16 cellular contexts compared by ENCODE assay signal in genomic region chr5:151673421-151673820, GRCh38. TPM values are rescaled to one million over a fixed set of nuclear protein-coding genes. Genes with fewer than 3 reads are reported as not detected.
DNase-seq lines count a peak whose midpoint lies in the region; ATAC-seq and TF ChIP-seq lines count a peak whose summit lies in the region.
"Had no signal": no experiment of that assay in that cellular context is flagged by ENCODE, and none has a peak within 500 bp of the region (broad histone marks: within the 10 kb centered on the region; RNA-seq: fewer than 3 reads in every experiment).

No MANE protein-coding gene starts in this region.

- H2AFZ ChIP-seq in fibroblast of lung (ENCODE audit: low read length), result no peak overlapping the region

- H3K27me3 ChIP-seq in left ventricle myocardium inferior (ENCODE audit: low read depth), result no peaks in the 10 kb centered on the region
- no peaks in the 10 kb centered on the region for H3K27me3 ChIP-seq in fibroblast of lung (ENCODE audit: control insufficient read depth, insufficient read depth, low read length)
- H3K27me3 ChIP-seq in gastrocnemius medialis, result no peaks in the 10 kb centered on the region
- no peaks in the 10 kb centered on the region for H3K27me3 ChIP-seq in uterus
- H3K27me3 ChIP-seq in body of pancreas, result no peaks in the 10 kb centered on the region

- H3K79me2 ChIP-seq in fibroblast of lung (ENCODE audit: control insufficient read depth, insufficient read depth, low read length), result peaks cover 89% of the 10 kb centered on the region

- H4K20me1 ChIP-seq in fibroblast of lung (ENCODE audit: control insufficient read depth, extremely low read depth, insufficient read depth, low read length), result no peaks in the 10 kb centered on the region

- no peak overlapping the region for H3K4me2 ChIP-seq in fibroblast of lung (ENCODE audit: extremely low read depth, insufficient read depth, low read length)
- H3K4me2 ChIP-seq: A549 had no signal

- no peak overlapping the region for H3K4me3 Mint-ChIP-seq in nephron progenitor cell
- H3K4me3 Mint-ChIP-seq: activated CD4-positive, alpha-beta memory T cell treated with anti-CD3 and anti-CD28 coated beads for 36 hours; activated T-cell treated with anti-CD3 and anti-CD28 coated beads, Interleukin-2, amount 50 U/mL, for 24 hours; CD4-positive, CD25-positive, alpha-beta regulatory T cell had no signal

- TF ChIP-seq POLR2A in gastrocnemius medialis (IDR thresholded peaks at IDR 0.05), result no peak
- TF ChIP-seq POLR2A in uterus (IDR thresholded peaks at IDR 0.05), result no peak
- TF ChIP-seq POLR2A in body of pancreas (IDR thresholded peaks at IDR 0.05), result no peak

- in situ Hi-C loops in gastrocnemius medialis (cut with MboI; ENCODE audit: low sequenced_read_pairs in 4 of 4), result no loop called here

- TF ChIP-seq CTCF in left ventricle myocardium inferior (IDR thresholded peaks at IDR 0.05; ENCODE audit: borderline replicate concordance), result no peak
- no peak for TF ChIP-seq CTCF in fibroblast of lung (conservative IDR thresholded peaks at IDR 0.05 in 1 of 2, IDR thresholded peaks at IDR 0.05 in 1 of 2; ENCODE audit: low read depth in 1 of 2, low read length in 2 of 2)
- TF ChIP-seq CTCF in gastrocnemius medialis (IDR thresholded peaks at IDR 0.05 in 4 of 5, conservative IDR thresholded peaks at IDR 0.05 in 1 of 5), result no peak
- TF ChIP-seq CTCF in uterus (IDR thresholded peaks at IDR 0.05), result no peak
- no peak for TF ChIP-seq CTCF in nephron progenitor cell (IDR thresholded peaks at IDR 0.05)
- TF ChIP-seq CTCF in body of pancreas (IDR thresholded peaks at IDR 0.05), result no peak

- 59 to 66% methylated on average over 4 of the region's 4 CpGs for WGBS in body of pancreas, 2 donors

- intact Hi-C loops in left ventricle myocardium inferior (cut with micrococcal nuclease), result no loop called here
- intact Hi-C loops in left ventricle myocardium superior (cut with micrococcal nuclease), result no loop called here
- intact Hi-C loops in gastrocnemius medialis (cut with DNase I; ENCODE audit: low total_unique reads), result no loop called here
- intact Hi-C loops in uterus (cut with DNase I; ENCODE audit: low total_unique reads), result no loop called here
- intact Hi-C loops in body of pancreas (cut with DNase I), result no loop called here

- H3K36me3 Mint-ChIP-seq in nephron progenitor cell (ENCODE audit: low read depth), result peaks cover 79% of the 10 kb centered on the region
- H3K36me3 Mint-ChIP-seq: activated CD4-positive, alpha-beta memory T cell treated with anti-CD3 and anti-CD28 coated beads for 36 hours; activated naive CD4-positive, alpha-beta T cell treated with anti-CD3 and anti-CD28 coated beads, Interleukin-2, amount 50 U/mL, for 72 hours; CD4-positive, CD25-positive, alpha-beta regulatory T cell had no signal

- H3K4me1 ChIP-seq in left ventricle myocardium inferior, result peaks cover 100% of the 10 kb centered on the region
- H3K4me1 ChIP-seq in fibroblast of lung (ENCODE audit: control insufficient read depth, extremely low read depth, insufficient read depth, low read length), result peaks cover 86% of the 10 kb centered on the region
- peaks cover 31 to 71% of the 10 kb centered on the region in 2 donors for H3K4me1 ChIP-seq in gastrocnemius medialis
- peaks cover 23 to 50% of the 10 kb centered on the region in 2 donors for H3K4me1 ChIP-seq in uterus
- peaks cover 15% of the 10 kb centered on the region for H3K4me1 ChIP-seq in body of pancreas

- H3K36me3 ChIP-seq in left ventricle myocardium inferior, result peaks cover 60% of the 10 kb centered on the region
- peaks cover 55% of the 10 kb centered on the region for H3K36me3 ChIP-seq in fibroblast of lung (ENCODE audit: control insufficient read depth, insufficient read depth, low read length)
- peaks cover 0 to 41% of the 10 kb centered on the region in 2 donors for H3K36me3 ChIP-seq in gastrocnemius medialis
- H3K36me3 ChIP-seq in uterus, result no peaks in the 10 kb centered on the region
- no peaks in the 10 kb centered on the region for H3K36me3 ChIP-seq in body of pancreas (replicated peaks in 1 of 2; ENCODE audit: insufficient read depth in 1 of 2, low read depth in 2 of 2)

- DNase-seq in left ventricle myocardium inferior, result no peak
- no peak for DNase-seq in left ventricle myocardium superior
- DNase-seq in fibroblast of lung (ENCODE audit: low read depth in 2 of 2), result no peak
- DNase-seq in gastrocnemius medialis, result no peak
- DNase-seq in uterus, result no peak
- DNase-seq in nephron progenitor cell, result no peak
- no peak for DNase-seq in UCSD-AML1 (lab: John Stamatoyannopoulos, UW; ENCODE audit: unreplicated experiment)
- no peak for DNase-seq in body of pancreas
- DNase-seq: activated CD4-positive, alpha-beta memory T cell treated with anti-CD3 and anti-CD28 coated beads for 36 hours; activated T-cell treated with anti-CD3 and anti-CD28 coated beads, Interleukin-2, amount 50 U/mL, for 24 hours; CD4-positive, CD25-positive, alpha-beta regulatory T cell; effector memory CD4-positive, alpha-beta T cell; NCI-H1048 had no signal

- no peak overlapping the region for H3K27ac Mint-ChIP-seq in nephron progenitor cell
- H3K27ac Mint-ChIP-seq: activated CD4-positive, alpha-beta memory T cell treated with anti-CD3 and anti-CD28 coated beads for 36 hours; activated naive CD4-positive, alpha-beta T cell treated with anti-CD3 and anti-CD28 coated beads, Interleukin-2, amount 50 U/mL, for 72 hours; activated T-cell treated with anti-CD3 and anti-CD28 coated beads, Interleukin-2, amount 50 U/mL, for 24 hours; CD4-positive, CD25-positive, alpha-beta regulatory T cell had no signal

- ATAC-seq in left ventricle myocardium superior, result no peak
- ATAC-seq in gastrocnemius medialis, result no peak
- no peak for ATAC-seq in body of pancreas
- ATAC-seq: A549; activated naive CD4-positive, alpha-beta T cell treated with anti-CD3 and anti-CD28 coated beads, Interleukin-2, amount 50 U/mL, for 72 hours; K562 had no signal

- H3K27me3 Mint-ChIP-seq in nephron progenitor cell (ENCODE audit: low read depth, poor library complexity), result no peaks in the 10 kb centered on the region

- H3K9ac ChIP-seq in fibroblast of lung (ENCODE audit: insufficient read depth, low read length), result no peak overlapping the region

- H3K9me3 ChIP-seq in left ventricle myocardium inferior (replicated peaks), result no peaks in the 10 kb centered on the region
- no peaks in the 10 kb centered on the region for H3K9me3 ChIP-seq in fibroblast of lung (ENCODE audit: control insufficient read depth, insufficient read depth, low read depth, low read length)
- H3K9me3 ChIP-seq in gastrocnemius medialis, result no peaks in the 10 kb centered on the region
- H3K9me3 ChIP-seq in uterus, result no peaks in the 10 kb centered on the region
- no peaks in the 10 kb centered on the region for H3K9me3 ChIP-seq in body of pancreas
- H3K9me3 ChIP-seq: A549 had no signal

- peaks cover 68% of the 10 kb centered on the region for H3K4me1 Mint-ChIP-seq in nephron progenitor cell
- H3K4me1 Mint-ChIP-seq: CD4-positive, CD25-positive, alpha-beta regulatory T cell had no signal

- H3K9me3 Mint-ChIP-seq in nephron progenitor cell, result no peaks in the 10 kb centered on the region
- H3K9me3 Mint-ChIP-seq: activated CD4-positive, alpha-beta memory T cell treated with anti-CD3 and anti-CD28 coated beads for 36 hours; activated naive CD4-positive, alpha-beta T cell treated with anti-CD3 and anti-CD28 coated beads, Interleukin-2, amount 50 U/mL, for 72 hours; activated T-cell treated with anti-CD3 and anti-CD28 coated beads, Interleukin-2, amount 50 U/mL, for 24 hours; CD4-positive, CD25-positive, alpha-beta regulatory T cell had no signal

- H3K4me3 ChIP-seq in left ventricle myocardium inferior (no peak overlapping the region), fibroblast of lung (replicated peaks in 1 of 4; ENCODE audit: control extremely low read depth in 1 of 4, insufficient read depth in 1 of 4, low read depth in 3 of 4, low read length in 4 of 4) (no peak overlapping the region), gastrocnemius medialis (no peak overlapping the region), uterus (no peak overlapping the region), body of pancreas (no peak overlapping the region)
- H3K4me3 ChIP-seq: A549, K562 had no signal

- H3K27ac ChIP-seq in left ventricle myocardium inferior (replicated peaks), result peak overlapping the region; percentile 93
- H3K27ac ChIP-seq in fibroblast of lung (ENCODE audit: insufficient read depth, low read length), result peak overlapping the region; percentile 16
- H3K27ac ChIP-seq in gastrocnemius medialis, result peak overlapping the region; percentile 81 to 93 (median 88)
- H3K27ac ChIP-seq in uterus, result peak overlapping the region; percentile 88 to 100
- peak overlapping the region in 1 of 4 donors; percentile 1 for H3K27ac ChIP-seq in body of pancreas
- H3K27ac ChIP-seq: A549 had no signal

RNA-seq across cellular contexts. Expression of gene SPARC, which starts 13.3 kb away (rescaled TPM):
- total RNA-seq in left ventricle myocardium inferior (477 TPM), left ventricle myocardium superior (439 TPM), fibroblast of lung (408 and 448 TPM in 2 replicates), gastrocnemius medialis (100 to 1,000 TPM in 3 of 4 donors, 10 to 100 TPM in 1; 87.7 to 209 (median 163) TPM), uterus (1,000 to 10,000 TPM in 1 of 4 donors, 100 to 1,000 TPM in 3; 341 to 2,293 (median 751) TPM), body of pancreas (100 to 1,000 TPM in 1 of 2 donors, 10 to 100 TPM in 1; 76.0 to 168 TPM)
- polyA plus RNA-seq in fibroblast of lung, result 3,177 and 6,513 TPM in 2 replicates
- polyA plus RNA-seq in fibroblast of lung (2012), result 2,724 and 6,217 TPM in 2 replicates
- polyA minus RNA-seq in fibroblast of lung (ENCODE audit: low replicate concordance), result 2,926 and 5,651 TPM in 2 replicates
- total RNA-seq: activated CD4-positive, alpha-beta memory T cell treated with anti-CD3 and anti-CD28 coated beads for 36 hours had no signal
- polyA plus RNA-seq: CD4-positive, CD25-positive, alpha-beta regulatory T cell had no signal
